In the genomic region with DNA sequence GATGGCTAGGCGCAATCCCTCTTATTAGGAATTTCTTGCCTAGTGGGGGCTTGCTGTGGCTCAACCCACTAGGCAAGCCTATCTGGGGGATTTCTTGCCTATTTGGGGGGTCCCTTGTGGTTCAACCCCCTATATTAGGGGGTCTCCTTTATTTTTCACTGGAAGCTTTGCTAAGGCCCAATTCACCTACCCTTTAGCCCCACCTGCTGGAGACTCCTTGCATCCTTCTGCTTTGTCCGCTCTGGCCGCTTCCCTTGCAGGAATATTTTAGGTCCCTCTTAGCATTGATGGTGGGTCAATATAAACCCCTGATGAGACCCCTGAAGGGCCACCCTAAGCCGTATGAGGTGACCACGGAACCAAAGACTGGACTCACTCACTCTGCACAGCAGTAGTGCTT, we compare ENCODE assay signal across 10 cellular contexts.
DNase-seq lines count a peak whose midpoint lies in the region; ATAC-seq, FAIRE-seq and TF ChIP-seq lines count a peak whose summit lies in the region.
"Had no signal": no experiment of that assay in that cellular context is flagged by ENCODE, and none has a peak within 500 bp of the region (broad histone marks: within the 10 kb centered on the region; RNA-seq: fewer than 3 reads in every experiment).

No MANE protein-coding gene starts in this region.

- no peaks in the 10 kb centered on the region for H3K27me3 ChIP-seq in OCI-LY1 (ENCODE audit: insufficient read depth, low read length)
- no peaks in the 10 kb centered on the region for H3K27me3 ChIP-seq in ovary

- no peaks in the 10 kb centered on the region for H3K79me2 ChIP-seq in OCI-LY1 (ENCODE audit: insufficient read depth, low read length)

- 0 out of 2 replicates have a peak, but pooled peaks cover 3% of the 10 kb centered on the region for H3K9me3 ChIP-seq in OCI-LY1 (ENCODE audit: low read length)
- H3K9me3 ChIP-seq in ovary = peaks cover 0 to 3% of the 10 kb centered on the region in 2 donors

- H3K27ac ChIP-seq in OCI-LY1 (ENCODE audit: low read depth, low read length, poor library complexity, severe bottlenecking) = no peak overlapping the region
- no peak overlapping the region for H3K27ac ChIP-seq in ovary

- H3K9ac ChIP-seq in OCI-LY1 (ENCODE audit: low read length) = no peak overlapping the region

- H4K20me1 ChIP-seq in OCI-LY1 (ENCODE audit: insufficient read depth, low read length) = no peaks in the 10 kb centered on the region

- DNase-seq in AG09309 (ENCODE audit: low read depth) (no peak), GM12891 (ENCODE audit: insufficient read length, low spot score) (peak; percentile 3), fibroblast of pulmonary artery (ENCODE audit: low read depth) (peak; percentile 19), NOMO-1 treated with dmso at 0.1 percent for 144 hours (lab: John Stamatoyannopoulos, UW; ENCODE audit: unreplicated experiment) (no peak), ovary (no peak), GM19240 (ENCODE audit: insufficient read length, low spot score) (no peak)
- DNase-seq: activated naive CD8-positive, alpha-beta T cell treated with anti-CD3 and anti-CD28 coated beads for 36 hours; GDM1 had no signal

- H3K9me2 ChIP-seq in OCI-LY1 (ENCODE audit: low read depth, low read length) = no peaks in the 10 kb centered on the region

- no peak overlapping the region for H3K4me2 ChIP-seq in OCI-LY1 (ENCODE audit: low read length)

- H3K4me1 ChIP-seq in OCI-LY1 (ENCODE audit: insufficient read depth, low read length, severe bottlenecking) (no peaks in the 10 kb centered on the region), ovary (ENCODE audit: insufficient read depth) (no peaks in the 10 kb centered on the region)

- TF ChIP-seq EP300 in ovary (IDR thresholded peaks at IDR 0.05) = no peak

- intact Hi-C loops in ovary (cut with DNase I) = no loop called here

- ATAC-seq in GM21825 (IDR thresholded peaks at IDR 0.05; ENCODE audit: unreplicated experiment) = no peak

- peak; percentile 74 for TF ChIP-seq CTCF in AG09309 (IDR thresholded peaks at IDR 0.05; ENCODE audit: control insufficient read depth, insufficient read depth, low read depth, low read length, missing control alignments)
- TF ChIP-seq CTCF in OCI-LY1 (IDR thresholded peaks at IDR 0.05; ENCODE audit: low read length) = peak; percentile 60
- peak; percentile 41 for TF ChIP-seq CTCF in fibroblast of pulmonary artery (IDR thresholded peaks at IDR 0.05; ENCODE audit: low read length, missing control alignments)
- TF ChIP-seq CTCF in ovary (IDR thresholded peaks at IDR 0.05) = no peak

- FAIRE-seq in GM12891 (lab: Jason Lieb, UNC) = no peak

- TF ChIP-seq POLR2A in GM12891 (IDR thresholded peaks at IDR 0.05; ENCODE audit: low read depth, low read length) (no peak), ovary (IDR thresholded peaks at IDR 0.05) (no peak)

- H3K4me3 ChIP-seq in AG09309 (ENCODE audit: control insufficient read depth, low read depth, low read length) = no peak overlapping the region; the same call in 1 of the 2 replicates
- no peak overlapping the region for H3K4me3 ChIP-seq in OCI-LY1 (ENCODE audit: low read depth, low read length, poor library complexity, severe bottlenecking)
- H3K4me3 ChIP-seq in fibroblast of pulmonary artery (replicated peaks; ENCODE audit: low read depth, low read length) = no peak overlapping the region
- no peak overlapping the region for H3K4me3 ChIP-seq in ovary

- no peak overlapping the region for H2AFZ ChIP-seq in OCI-LY1 (ENCODE audit: low read length)

- 88 to 94% (median 89%) methylated on average over 5 of the region's 5 CpGs for WGBS in ovary, 3 donors

- no peaks in the 10 kb centered on the region for H3F3A ChIP-seq in OCI-LY1 (ENCODE audit: insufficient read depth, low read length)

- H3K36me3 ChIP-seq in OCI-LY1 (ENCODE audit: insufficient read depth, low read length) (no peaks in the 10 kb centered on the region), ovary (no peaks in the 10 kb centered on the region)

TF ChIP-seq in GM12891, 5 proteins besides CTCF, POLR2A, EP300 and RAD21:
- TF ChIP-seq PAX5 (IDR thresholded peaks at IDR 0.05; ENCODE audit: insufficient read depth, low read length, severe bottlenecking) (no peak), SPI1 (IDR thresholded peaks at IDR 0.05; ENCODE audit: low read depth, low read length) (no peak), POLR2AphosphoS5 (IDR thresholded peaks at IDR 0.05; ENCODE audit: low read depth, low read length) (no peak), POU2F2 (IDR thresholded peaks at IDR 0.05; ENCODE audit: low read depth, low read length) (no peak), TAF1 (IDR thresholded peaks at IDR 0.05; ENCODE audit: low read depth, low read length) (no peak)

Comparison
In these comparisons a context has a peak if more than half of its experiments do, and no peak if none do; other contexts are left out.
1. DNase-seq: peak in GM12891 (single experiment) and fibroblast of pulmonary artery (single experiment); none in AG09309 (single experiment), NOMO-1 treated with dmso at 0.1 percent for 144 hours (single experiment), ovary (0 of 5) and GM19240 (single experiment).
2. CTCF ChIP-seq: peak in AG09309 (single experiment), OCI-LY1 (single experiment) and fibroblast of pulmonary artery (single experiment); none in ovary (0 of 3).